18 cellular contexts compared by ENCODE assay signal in the genomic region with DNA sequence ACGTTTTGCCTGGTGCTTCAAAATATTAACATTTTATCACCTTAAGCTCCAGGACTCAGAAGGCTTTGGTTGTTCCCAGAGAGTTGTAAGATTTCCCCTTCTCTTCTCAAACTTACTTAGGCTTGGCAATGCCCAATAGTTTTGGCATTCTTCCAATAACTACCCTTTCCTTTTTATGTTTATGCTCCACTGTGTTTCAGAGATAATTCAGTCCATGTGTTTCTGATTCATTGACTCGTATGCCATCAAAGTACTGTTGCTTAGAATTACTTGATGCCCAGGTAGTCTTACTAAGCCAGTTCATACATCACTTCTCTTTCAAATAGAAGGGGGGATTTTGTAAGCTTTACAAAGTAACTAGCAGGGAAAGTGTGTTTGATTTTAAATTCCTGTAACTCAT.
"Had no signal": no experiment of that assay in that cellular context is flagged by ENCODE, and none has a peak within 500 bp of the region (broad histone marks: within the 10 kb centered on the region; RNA-seq: fewer than 3 reads in every experiment).

No MANE protein-coding gene starts in this region.

- H3K4me3 Mint-ChIP-seq: activated naive CD4-positive, alpha-beta T cell treated with anti-CD3 and anti-CD28 coated beads, Interleukin-2, amount 50 U/mL, for 24 hours; activated T-cell treated with anti-CD3 and anti-CD28 coated beads, Interleukin-2, amount 50 U/mL, for 24 hours; brain; central memory CD8-positive, alpha-beta T cell; natural killer cell treated with Interleukin-12 subunit alpha and Interleukin-12 subunit beta and Interleukin-15 and Interleukin-18, amount 100 ng/mL, for 72 hours; type B pancreatic cell had no signal

- H3K27ac Mint-ChIP-seq: activated naive CD4-positive, alpha-beta T cell treated with anti-CD3 and anti-CD28 coated beads, Interleukin-2, amount 50 U/mL, for 24 hours; activated T-cell treated with anti-CD3 and anti-CD28 coated beads, Interleukin-2, amount 50 U/mL, for 24 hours; natural killer cell treated with Interleukin-12 subunit alpha and Interleukin-12 subunit beta and Interleukin-15 and Interleukin-18, amount 100 ng/mL, for 72 hours; type B pancreatic cell had no signal

- DNase-seq: activated effector memory CD4-positive, alpha-beta T cell treated with Interleukin-2 at 50 U/mL for 16 hours; activated T-cell treated with anti-CD3 and anti-CD28 coated beads, Interleukin-2, amount 50 U/mL, for 24 hours; amniotic stem cell; cortex of kidney; effector memory CD4-positive, alpha-beta T cell; erythroblast; foreskin melanocyte; head of caudate nucleus; left lung; occipital lobe; stimulated activated CD4-positive, alpha-beta T cell treated with anti-CD3 and anti-CD28 coated beads, Interleukin-12 subunit alpha, Interleukin-12 subunit beta, amount 100 ng/mL, for 4 hours; stimulated activated naive CD4-positive, alpha-beta T cell treated with Interleukin-2 at 50 U/mL for 16 hours had no signal

- H3K36me3 ChIP-seq: left lung, prostate gland had no signal

- H3K36me3 Mint-ChIP-seq: activated naive CD4-positive, alpha-beta T cell treated with anti-CD3 and anti-CD28 coated beads, Interleukin-2, amount 50 U/mL, for 24 hours; brain; natural killer cell treated with Interleukin-12 subunit alpha and Interleukin-12 subunit beta and Interleukin-15 and Interleukin-18, amount 100 ng/mL, for 72 hours; type B pancreatic cell had no signal

- H3K4me3 ChIP-seq: left lung, prostate gland had no signal

- H3K27me3 ChIP-seq: left lung had no signal

- H3K27ac ChIP-seq: left lung, prostate gland had no signal

- H3K9me3 ChIP-seq: prostate gland had no signal

- H3K4me1 ChIP-seq: left lung, prostate gland had no signal

- H3K9me3 Mint-ChIP-seq: type B pancreatic cell had no signal

- H3K27me3 Mint-ChIP-seq: activated naive CD4-positive, alpha-beta T cell treated with anti-CD3 and anti-CD28 coated beads, Interleukin-2, amount 50 U/mL, for 24 hours; activated T-cell treated with anti-CD3 and anti-CD28 coated beads, Interleukin-2, amount 50 U/mL, for 24 hours; brain; central memory CD8-positive, alpha-beta T cell; natural killer cell treated with Interleukin-12 subunit alpha and Interleukin-12 subunit beta and Interleukin-15 and Interleukin-18, amount 100 ng/mL, for 72 hours; type B pancreatic cell had no signal

- H3K4me1 Mint-ChIP-seq: activated naive CD4-positive, alpha-beta T cell treated with anti-CD3 and anti-CD28 coated beads, Interleukin-2, amount 50 U/mL, for 24 hours; central memory CD8-positive, alpha-beta T cell had no signal
